Comparison of ENCODE assay signal across 8 cellular contexts in genomic region chr11:75351541-75352416, GRCh38. TPM values are rescaled to one million over a fixed set of nuclear protein-coding genes. Genes with fewer than 3 reads are reported as not detected.
DNase-seq lines count a peak whose midpoint lies in the region; ATAC-seq and TF ChIP-seq lines count a peak whose summit lies in the region.

ARRB1 (minus strand) TSS chr11:75351661; CDS start chr11:75351607, 54 bp downstream.

- peak within 1 kb of the TSS; percentile 31 for H2BK120ac ChIP-seq in mesendoderm (ENCODE audit: low read depth, low read length)

- H3K23ac ChIP-seq in mesendoderm (ENCODE audit: low read length), result peak within 1 kb of the TSS; percentile 99

- no peaks in the 10 kb centered on the region for H3K27me3 Mint-ChIP-seq in activated CD8-positive, alpha-beta T cell treated with anti-CD3 and anti-CD28 coated beads for 36 hours
- H3K27me3 Mint-ChIP-seq in effector memory CD8-positive, alpha-beta T cell, result no peaks in the 10 kb centered on the region

- H2AK5ac ChIP-seq in mesendoderm (ENCODE audit: low read length), result peak within 1 kb of the TSS; percentile 100

- peak within 1 kb of the TSS; percentile 94 for H3K4ac ChIP-seq in mesendoderm (ENCODE audit: low read depth, low read length)

- peak within 1 kb of the TSS; percentile 87 for H3K4me3 ChIP-seq in mesendoderm (ENCODE audit: low read length)

- peak within 1 kb of the TSS; percentile 96 for H3K9ac ChIP-seq in mesendoderm (ENCODE audit: low read length)

- WGBS in mesendoderm (ENCODE audit: extremely low coverage, insufficient coverage, low lambda C conversion rate), result no CpG with 5 or more reads among the region's 95 CpGs

- H3K18ac ChIP-seq in mesendoderm (ENCODE audit: low read length), result peak within 1 kb of the TSS; percentile 85

- DNase-seq in GM10248 (ENCODE audit: extremely low spot score) (peak; percentile 60), NCI-H1092 treated with DMSO at 0.1 percent for 48 hours (lab: John Stamatoyannopoulos, UW) (peak; percentile 58), mesendoderm (peak; percentile 97), T1000 (lab: John Stamatoyannopoulos, UW) (no peak)
- DNase-seq in activated CD8-positive, alpha-beta T cell treated with anti-CD3 and anti-CD28 coated beads for 36 hours, result peak; percentile 55
- DNase-seq in effector memory CD8-positive, alpha-beta T cell, result peak; percentile 53 to 59 (median 57)
- peak; percentile 28 to 30 for DNase-seq in stimulated activated CD8-positive, alpha-beta memory T cell treated with anti-CD3 and anti-CD28 coated beads, Interleukin-2, amount 100 ng/mL, for 48 hours (ENCODE audit: low read depth in 2 of 2)

- peak within 1 kb of the TSS; percentile 86 for H3K27ac Mint-ChIP-seq in activated CD8-positive, alpha-beta T cell treated with anti-CD3 and anti-CD28 coated beads for 36 hours
- peak within 1 kb of the TSS; percentile 84 to 93 for H3K27ac Mint-ChIP-seq in effector memory CD8-positive, alpha-beta T cell

- no peaks in the 10 kb centered on the region for H3K36me3 ChIP-seq in mesendoderm (ENCODE audit: control insufficient read depth, insufficient read depth, low read length)

- H2BK5ac ChIP-seq in mesendoderm (ENCODE audit: low read length), result peak within 1 kb of the TSS; percentile 99

- ATAC-seq in activated CD8-positive, alpha-beta T cell treated with anti-CD3 and anti-CD28 coated beads for 36 hours, result peak; percentile 55
- peak; percentile 76 for ATAC-seq in effector memory CD8-positive, alpha-beta T cell (replicated peaks)
- no peak for ATAC-seq in GM19351 (IDR thresholded peaks at IDR 0.05; ENCODE audit: unreplicated experiment)

- H3K27ac ChIP-seq in mesendoderm (ENCODE audit: low read depth, low read length), result peak within 1 kb of the TSS; percentile 88

- no peaks in the 10 kb centered on the region for H3K9me3 Mint-ChIP-seq in activated CD8-positive, alpha-beta T cell treated with anti-CD3 and anti-CD28 coated beads for 36 hours
- no peaks in the 10 kb centered on the region for H3K9me3 Mint-ChIP-seq in effector memory CD8-positive, alpha-beta T cell

- no peak within 1 kb of the TSS for H2BK15ac ChIP-seq in mesendoderm (replicated peaks; ENCODE audit: low read depth)

- POLR2A ChIA-PET in GM10248 (lab: Yijun Ruan, JAX), result no interaction called here
- POLR2A ChIA-PET in activated CD8-positive, alpha-beta T cell treated with anti-CD3 and anti-CD28 coated beads for 36 hours (lab: Charles Lee), result interaction anchor here (0.7 to 5.2 kb wide), 13 partner anchors 10 to 93 kb away, joined by 3 to 47 read pairs (median 5); no protein-coding TSS in a partner anchor

- CTCF ChIA-PET in GM10248 (lab: Yijun Ruan, JAX), result interaction anchor here (0.9 to 2.2 kb wide), 8 partner anchors 11 to 354 kb away, joined by 3 to 5 read pairs (median 3); no protein-coding TSS in a partner anchor
- CTCF ChIA-PET in activated CD8-positive, alpha-beta T cell treated with anti-CD3 and anti-CD28 coated beads for 36 hours (lab: Charles Lee), result interaction anchor here (0.6 to 2.5 kb wide), 13 partner anchors 9 to 75 kb away, joined by 3 to 13 read pairs (median 6); no protein-coding TSS in a partner anchor

- H3K36me3 Mint-ChIP-seq in activated CD8-positive, alpha-beta T cell treated with anti-CD3 and anti-CD28 coated beads for 36 hours (ENCODE audit: low read depth), result no peaks in the 10 kb centered on the region
- peaks cover 9% of the 10 kb centered on the region for H3K36me3 Mint-ChIP-seq in effector memory CD8-positive, alpha-beta T cell (ENCODE audit: insufficient read depth)

- intact Hi-C loops in activated CD8-positive, alpha-beta T cell treated with anti-CD3 and anti-CD28 coated beads for 36 hours (cut with micrococcal nuclease), result no loop called here

- H4K5ac ChIP-seq in mesendoderm (ENCODE audit: low read length), result no peak within 1 kb of the TSS

- H3K79me1 ChIP-seq in mesendoderm (ENCODE audit: low read length), result peaks cover 18% of the 10 kb centered on the region

- H3K4me1 ChIP-seq in mesendoderm (ENCODE audit: control insufficient read depth, low read depth, low read length), result peaks cover 23% of the 10 kb centered on the region

- H4K8ac ChIP-seq in mesendoderm (ENCODE audit: low read depth, low read length), result no peak within 1 kb of the TSS

- H3K56ac ChIP-seq in mesendoderm (ENCODE audit: low read length), result peak within 1 kb of the TSS; percentile 100

- no peaks in the 10 kb centered on the region for H3K27me3 ChIP-seq in mesendoderm (ENCODE audit: insufficient read depth, low read length, poor library complexity)

- H3K4me1 Mint-ChIP-seq in activated CD8-positive, alpha-beta T cell treated with anti-CD3 and anti-CD28 coated beads for 36 hours (ENCODE audit: low read depth), result peaks cover 51% of the 10 kb centered on the region
- peaks cover 37 to 54% of the 10 kb centered on the region in 2 donors for H3K4me1 Mint-ChIP-seq in effector memory CD8-positive, alpha-beta T cell (ENCODE audit: low read depth in 2 of 2)

- H3K4me2 ChIP-seq in mesendoderm (ENCODE audit: low read length), result peak within 1 kb of the TSS; percentile 99

- TF ChIP-seq CTCF in GM10248 (IDR thresholded peaks at IDR 0.05; ENCODE audit: control extremely low read depth, extremely low read depth, low read depth, missing control alignments), result no peak
- no peak for TF ChIP-seq CTCF in activated CD8-positive, alpha-beta T cell treated with anti-CD3 and anti-CD28 coated beads for 36 hours (IDR thresholded peaks at IDR 0.05)

- peak within 1 kb of the TSS; percentile 79 for H3K4me3 Mint-ChIP-seq in activated CD8-positive, alpha-beta T cell treated with anti-CD3 and anti-CD28 coated beads for 36 hours
- peak within 1 kb of the TSS; percentile 78 to 89 for H3K4me3 Mint-ChIP-seq in effector memory CD8-positive, alpha-beta T cell

- peaks cover 41% of the 10 kb centered on the region for H3K79me2 ChIP-seq in mesendoderm (ENCODE audit: control insufficient read depth, insufficient read depth, low read length)

RNA-seq across cellular contexts. Expression of gene ARRB1, which starts in this region (rescaled TPM):
- total RNA-seq in activated CD8-positive, alpha-beta T cell treated with anti-CD3 and anti-CD28 coated beads for 36 hours, result 10 to 100 TPM; 16.2 to 18.8 TPM
- 42.6 TPM for polyA plus RNA-seq in mesendoderm (2013, experiment 1 of 2)
- polyA plus RNA-seq in mesendoderm (2013, experiment 2 of 2), result 43.2 TPM
